24 cellular contexts compared by ENCODE assay signal in genomic region chr21:29689753-29690152, GRCh38.
"Had no signal": no experiment of that assay in that cellular context is flagged by ENCODE, and none has a peak within 500 bp of the region (broad histone marks: within the 10 kb centered on the region; RNA-seq: fewer than 3 reads in every experiment).

No MANE protein-coding gene starts in this region.

- H3K36me3 Mint-ChIP-seq: naive thymus-derived CD8-positive, alpha-beta T cell; natural killer cell treated with Interleukin-12 subunit alpha and Interleukin-12 subunit beta and Interleukin-15 and Interleukin-18, amount 100 ng/mL, for 72 hours; stimulated activated effector memory CD8-positive, alpha-beta T cell treated with anti-CD3 and anti-CD28 coated beads, Interleukin-12 subunit alpha, Interleukin-12 subunit beta, amount 100 ng/mL, for 72 hours; stimulated activated naive B cell treated with anti-CD40 and anti-IgM and Interleukin-4, amounts not matched to agents 10 μg/mL and 1 μg/mL and 100 μg/mL, for 72 hours had no signal

- DNase-seq: naive thymus-derived CD8-positive, alpha-beta T cell; nephron progenitor cell; nucleus accumbens; pancreas; psoas muscle; right cardiac atrium; right lobe of liver; sigmoid colon; small intestine; stimulated activated CD4-positive, alpha-beta T cell treated with anti-CD3 and anti-CD28 coated beads, Interleukin-15, amount 100 ng/mL, for 24 hours; stimulated activated CD4-positive, alpha-beta T cell treated with anti-CD3 and anti-CD28 coated beads, Interleukin-2, amount 100 ng/mL, for 24 hours; stimulated activated CD4-positive, alpha-beta T cell treated with anti-CD3 and anti-CD28 coated beads, Interleukin-2, amount 100 ng/mL, for 48 hours; stimulated activated CD4-positive, alpha-beta T cell treated with anti-CD3 and anti-CD28 coated beads, Interleukin-4, amount 100 ng/mL, for 24 hours; stimulated activated naive B cell treated with anti-CD40 and anti-IgM and Interleukin-4, amounts not matched to agents 10 μg/mL and 1 μg/mL and 100 μg/mL, for 72 hours; stimulated activated naive CD4-positive, alpha-beta T cell treated with Interleukin-2 at 50 U/mL for 16 hours; stomach; thyroid gland; trophoblast cell; upper lobe of left lung; uterus had no signal

- H3K27me3 Mint-ChIP-seq: natural killer cell treated with Interleukin-12 subunit alpha and Interleukin-12 subunit beta and Interleukin-15 and Interleukin-18, amount 100 ng/mL, for 72 hours had no signal

- ATAC-seq: naive thymus-derived CD8-positive, alpha-beta T cell; natural killer cell treated with Interleukin-12 subunit alpha and Interleukin-12 subunit beta and Interleukin-15 and Interleukin-18, amount 100 ng/mL, for 72 hours; psoas muscle; right cardiac atrium; right lobe of liver; stimulated activated effector memory CD8-positive, alpha-beta T cell treated with anti-CD3 and anti-CD28 coated beads, Interleukin-12 subunit alpha, Interleukin-12 subunit beta, amount 100 ng/mL, for 72 hours; stimulated activated naive B cell treated with anti-CD40 and anti-IgM and Interleukin-4, amounts not matched to agents 10 μg/mL and 1 μg/mL and 100 μg/mL, for 72 hours had no signal

- H3K4me3 Mint-ChIP-seq: naive thymus-derived CD8-positive, alpha-beta T cell; natural killer cell treated with Interleukin-12 subunit alpha and Interleukin-12 subunit beta and Interleukin-15 and Interleukin-18, amount 100 ng/mL, for 72 hours; nephron progenitor cell; neural crest cell; stimulated activated effector memory CD8-positive, alpha-beta T cell treated with anti-CD3 and anti-CD28 coated beads, Interleukin-12 subunit alpha, Interleukin-12 subunit beta, amount 100 ng/mL, for 72 hours; stimulated activated naive B cell treated with anti-CD40 and anti-IgM and Interleukin-4, amounts not matched to agents 10 μg/mL and 1 μg/mL and 100 μg/mL, for 72 hours; stimulated activated naive CD8-positive, alpha-beta T cell treated with anti-CD3 and anti-CD28 coated beads, Interleukin-15, Interleukin-2, amounts not matched to agents 100 ng/mL and 50 ng/mL, for 24 hours had no signal

- H3K4me1 Mint-ChIP-seq: naive thymus-derived CD8-positive, alpha-beta T cell; neural crest cell; stimulated activated effector memory CD8-positive, alpha-beta T cell treated with anti-CD3 and anti-CD28 coated beads, Interleukin-12 subunit alpha, Interleukin-12 subunit beta, amount 100 ng/mL, for 72 hours; stimulated activated naive B cell treated with anti-CD40 and anti-IgM and Interleukin-4, amounts not matched to agents 10 μg/mL and 1 μg/mL and 100 μg/mL, for 72 hours had no signal

- H3K9me3 Mint-ChIP-seq: nephron progenitor cell had no signal

- H3K27ac Mint-ChIP-seq: natural killer cell treated with Interleukin-12 subunit alpha and Interleukin-12 subunit beta and Interleukin-15 and Interleukin-18, amount 100 ng/mL, for 72 hours; nephron progenitor cell; stimulated activated effector memory CD8-positive, alpha-beta T cell treated with anti-CD3 and anti-CD28 coated beads, Interleukin-12 subunit alpha, Interleukin-12 subunit beta, amount 100 ng/mL, for 72 hours; stimulated activated naive B cell treated with anti-CD40 and anti-IgM and Interleukin-4, amounts not matched to agents 10 μg/mL and 1 μg/mL and 100 μg/mL, for 72 hours; stimulated activated naive CD8-positive, alpha-beta T cell treated with anti-CD3 and anti-CD28 coated beads, Interleukin-15, Interleukin-2, amounts not matched to agents 100 ng/mL and 50 ng/mL, for 24 hours had no signal
